16 cellular contexts compared by ENCODE assay signal in the genomic region with DNA sequence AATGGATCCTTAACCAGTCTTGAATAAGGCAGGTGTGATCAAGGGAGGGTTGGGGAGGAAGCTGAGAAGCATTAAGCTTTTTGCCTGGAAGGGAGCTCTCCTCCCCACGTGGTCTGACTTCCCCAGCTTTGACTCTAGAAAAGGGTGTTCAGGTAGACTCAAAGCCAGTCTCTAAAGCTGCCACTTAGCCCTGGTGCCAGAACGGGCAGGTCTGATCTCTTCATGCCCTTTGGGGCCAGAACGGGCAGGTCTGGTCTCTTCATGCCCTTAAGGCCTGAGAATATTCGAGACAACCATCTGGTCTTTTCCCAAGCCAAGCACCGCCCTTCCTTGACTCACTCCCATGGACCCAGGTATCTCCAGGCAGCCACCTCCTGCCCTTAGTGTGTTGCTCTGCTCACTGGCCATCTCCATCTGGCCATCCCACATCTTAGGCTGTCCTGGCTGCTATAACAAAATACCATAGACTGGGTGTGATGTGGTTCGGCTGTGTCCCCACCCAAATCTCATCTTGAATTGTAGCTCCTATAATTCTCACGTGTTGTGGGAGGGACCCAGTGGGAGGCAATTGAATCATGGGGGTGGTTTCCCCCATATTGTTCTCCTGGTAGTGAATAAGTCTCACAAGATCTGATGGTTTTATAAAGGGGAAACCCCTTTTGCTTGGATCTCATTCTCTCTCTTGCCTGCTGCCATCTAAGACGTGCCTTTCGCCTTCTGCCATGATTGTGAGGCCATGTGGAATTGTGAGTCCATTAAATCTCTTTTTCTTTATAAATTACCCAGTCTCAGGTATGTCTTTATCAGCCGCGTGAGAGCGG. TPM values are rescaled to one million over a fixed set of nuclear protein-coding genes. Genes with fewer than 3 reads are reported as not detected.
DNase-seq lines count a peak whose midpoint lies in the region; ATAC-seq and TF ChIP-seq lines count a peak whose summit lies in the region.
"Had no signal": no experiment of that assay in that cellular context is flagged by ENCODE, and none has a peak within 500 bp of the region (broad histone marks: within the 10 kb centered on the region; RNA-seq: fewer than 3 reads in every experiment).

No MANE protein-coding gene starts in this region.

- BruUV-seq in Caco-2 (replicated peaks; lab: Mats Ljungman, UMichigan) = no TSS peak

- POLR2A ChIA-PET in Caco-2 (lab: Charles Lee) = no interaction called here

- H3K36me3 Mint-ChIP-seq in Caco-2 (ENCODE audit: insufficient read depth, unreplicated experiment) (no peaks in the 10 kb centered on the region), immature natural killer cell (no peaks in the 10 kb centered on the region)
- H3K36me3 Mint-ChIP-seq in activated T-helper 17 cell treated with anti-CD3 and anti-CD28 coated beads, Interleukin-2, amount 50 U/mL, for 72 hours (ENCODE audit: low read depth) = peaks cover 14% of the 10 kb centered on the region

- H3K27me3 ChIP-seq in Caco-2 (replicated peaks; ENCODE audit: control insufficient read depth, insufficient read depth, low read length) = no peaks in the 10 kb centered on the region
- H3K27me3 ChIP-seq: BLaER1 had no signal

- peak; percentile 49 for ATAC-seq in activated T-helper 17 cell treated with anti-CD3 and anti-CD28 coated beads, Interleukin-2, amount 50 U/mL, for 72 hours (replicated peaks)
- no peak for ATAC-seq in HG02938 (IDR thresholded peaks at IDR 0.05; ENCODE audit: unreplicated experiment)
- no peak for ATAC-seq in HG03378 (IDR thresholded peaks at IDR 0.05; ENCODE audit: unreplicated experiment)

- H3K27ac Mint-ChIP-seq in Caco-2 (ENCODE audit: unreplicated experiment) (no peak overlapping the region), immature natural killer cell (no peak overlapping the region)
- H3K27ac Mint-ChIP-seq in activated T-helper 17 cell treated with anti-CD3 and anti-CD28 coated beads, Interleukin-2, amount 50 U/mL, for 72 hours = no peak overlapping the region

- no peaks in the 10 kb centered on the region for H3K36me3 ChIP-seq in Caco-2 (ENCODE audit: control insufficient read depth, insufficient read depth, low read length)
- H3K36me3 ChIP-seq: BLaER1 had no signal

- TF ChIP-seq CTCF in Caco-2 (IDR thresholded peaks at IDR 0.05; ENCODE audit: insufficient read depth in 1 of 2, low read depth in 1 of 2, low read length in 1 of 2, severe bottlenecking in 1 of 2, unreplicated experiment in 1 of 2) = no peak

- no peaks in the 10 kb centered on the region for H3K4me1 ChIP-seq in Caco-2
- H3K4me1 ChIP-seq: BLaER1 had no signal

- peak; percentile 18 for DNase-seq in A172 (ENCODE audit: low spot score)
- no peak for DNase-seq in Caco-2
- no peak for DNase-seq in immature natural killer cell
- no peak for DNase-seq in NCI-H1436 (lab: John Stamatoyannopoulos, UW)
- no peak for DNase-seq in superior temporal gyrus (ENCODE audit: extremely low spot score)
- DNase-seq: activated CD8-positive, alpha-beta memory T cell treated with anti-CD3 and anti-CD28 coated beads, Interleukin-2, amount 50 U/mL, for 48 hours; effector CD4-positive, alpha-beta T cell; EL; GOT3; Kasumi-1; NCI-H187; NCI-H774 had no signal

- intact Hi-C loops in Caco-2 (cut with micrococcal nuclease; ENCODE audit: unreplicated experiment) = no loop called here

- CTCF ChIA-PET in Caco-2 (lab: Charles Lee) = interaction anchor here (0.5 kb wide), 1 partner anchor 93 kb away, joined by 4 read pairs; no protein-coding TSS in a partner anchor

- H3K27me3 Mint-ChIP-seq in Caco-2 (ENCODE audit: insufficient read depth, unreplicated experiment) (peaks cover 6% of the 10 kb centered on the region), immature natural killer cell (ENCODE audit: low read depth in 3 of 3) (peaks cover 13 to 28% (median 19%) of the 10 kb centered on the region in 3 donors)
- peaks cover 48% of the 10 kb centered on the region for H3K27me3 Mint-ChIP-seq in activated T-helper 17 cell treated with anti-CD3 and anti-CD28 coated beads, Interleukin-2, amount 50 U/mL, for 72 hours

- H3K9me3 ChIP-seq in Caco-2 = no peaks in the 10 kb centered on the region

- no peaks in the 10 kb centered on the region for H3K4me1 Mint-ChIP-seq in Caco-2 (ENCODE audit: low read depth, unreplicated experiment)
- H3K4me1 Mint-ChIP-seq in activated T-helper 17 cell treated with anti-CD3 and anti-CD28 coated beads, Interleukin-2, amount 50 U/mL, for 72 hours = peaks cover 5% of the 10 kb centered on the region
- peaks cover 6 to 10% of the 10 kb centered on the region in 2 donors for H3K4me1 Mint-ChIP-seq in immature natural killer cell

- H3K4me3 Mint-ChIP-seq in Caco-2 (ENCODE audit: unreplicated experiment) (peak overlapping the region; percentile 46), immature natural killer cell (peak overlapping the region; percentile 41 to 77 (median 54))
- H3K4me3 Mint-ChIP-seq in activated T-helper 17 cell treated with anti-CD3 and anti-CD28 coated beads, Interleukin-2, amount 50 U/mL, for 72 hours = peak overlapping the region; percentile 59

- no peak overlapping the region for H3K4me3 ChIP-seq in Caco-2 (ENCODE audit: low read depth, low read length)
- H3K4me3 ChIP-seq: BLaER1 had no signal

- no peaks in the 10 kb centered on the region for H3K9me3 Mint-ChIP-seq in Caco-2 (ENCODE audit: unreplicated experiment)
- H3K9me3 Mint-ChIP-seq in activated T-helper 17 cell treated with anti-CD3 and anti-CD28 coated beads, Interleukin-2, amount 50 U/mL, for 72 hours = no peaks in the 10 kb centered on the region
- peaks cover 0 to 2% (median 0%) of the 10 kb centered on the region in 6 donors for H3K9me3 Mint-ChIP-seq in immature natural killer cell

RNA-seq across cellular contexts. Expression of a gene that starts 59.4 kb away (rescaled TPM):
- 0.17 and 0.86 TPM in 2 replicates for total RNA-seq in A172 (2014; rRNA removed; shearing (Covaris generic))
- total RNA-seq in Caco-2 (2022) = 4.3 and 4.8 TPM in 2 replicates
- total RNA-seq in activated T-helper 17 cell treated with anti-CD3 and anti-CD28 coated beads, Interleukin-2, amount 50 U/mL, for 72 hours = 1 to 10 TPM; 2.0 to 3.1 TPM
- not detected for polyA plus RNA-seq in immature natural killer cell
